In genomic region chr10:15168296-15168780, GRCh38 we compare ENCODE assay signal across 8 cellular contexts. TPM values are rescaled to one million over a fixed set of nuclear protein-coding genes. Genes with fewer than 3 reads are reported as not detected.
DNase-seq lines count a peak whose midpoint lies in the region; ATAC-seq lines count a peak whose summit lies in the region.

TSS of gene NMT2 (minus strand) at chr10:15168693. CDS start at chr10:15168612, 81 bp downstream.

- H3K9me3 Mint-ChIP-seq in activated naive CD8-positive, alpha-beta T cell (ENCODE audit: low read depth) = no peaks in the 10 kb centered on the region

- no peaks in the 10 kb centered on the region for H3K36me3 Mint-ChIP-seq in activated naive CD8-positive, alpha-beta T cell

- DNase-seq in DMS53 treated with DMSO at 0.1 percent for 48 hours (lab: John Stamatoyannopoulos, UW; ENCODE audit: unreplicated experiment) = peak; percentile 71
- DNase-seq in GM19238 (ENCODE audit: insufficient read length, low spot score) = peak; percentile 95
- DNase-seq in NCI-H446 treated with DMSO at 0.1 percent for 48 hours (lab: John Stamatoyannopoulos, UW) = peak; percentile 72
- peak; percentile 88 for DNase-seq in left cardiac atrium
- DNase-seq in posterior vena cava (ENCODE audit: low spot score) = peak; percentile 95
- DNase-seq in NK-92 (lab: John Stamatoyannopoulos, UW; ENCODE audit: unreplicated experiment) = no peak

- H3K4me1 Mint-ChIP-seq in activated naive CD8-positive, alpha-beta T cell (ENCODE audit: low read depth) = peaks cover 65% of the 10 kb centered on the region

- ATAC-seq in HG03196 (IDR thresholded peaks at IDR 0.05; ENCODE audit: unreplicated experiment) = peak; percentile 90
- ATAC-seq in left cardiac atrium = peak; percentile 90

- peak within 1 kb of the TSS; percentile 95 for H3K27ac Mint-ChIP-seq in activated naive CD8-positive, alpha-beta T cell

- H3K4me3 Mint-ChIP-seq in activated naive CD8-positive, alpha-beta T cell = peak within 1 kb of the TSS; percentile 93

- intact Hi-C loops in left cardiac atrium (cut with DNase I) (no loop called here), posterior vena cava (cut with DNase I) (no loop called here)

- no peaks in the 10 kb centered on the region for H3K27me3 Mint-ChIP-seq in activated naive CD8-positive, alpha-beta T cell

RNA-seq across cellular contexts. Expression of gene NMT2, which starts in this region (rescaled TPM):
- total RNA-seq in left cardiac atrium (10 to 100 TPM; 14.0 to 15.8 TPM), posterior vena cava (10 to 100 TPM; 15.1 to 18.9 TPM)
